8 cellular contexts compared by ENCODE assay signal in genomic region chr14:73713804-73714655, GRCh38. TPM values are rescaled to one million over a fixed set of nuclear protein-coding genes. Genes with fewer than 3 reads are reported as not detected.
DNase-seq lines count a peak whose midpoint lies in the region; ATAC-seq and TF ChIP-seq lines count a peak whose summit lies in the region.

TSS of gene PNMA1 (minus strand) at chr14:73714384. CDS start at chr14:73713639, 745 bp downstream.

- H3K9me3 ChIP-seq in trophoblast cell (ENCODE audit: insufficient read depth, low read depth, low read length) (no peaks in the 10 kb centered on the region), tibial artery (no peaks in the 10 kb centered on the region)

- DNase-seq in NCI-H1417 (lab: John Stamatoyannopoulos, UW) (peak; percentile 90 to 98 (median 97)), T follicular helper cell (ENCODE audit: low read depth) (peak; percentile 81), Right ventricle myocardium superior (peak; percentile 91), trophoblast cell (peak; percentile 85 to 92), tibial artery (peak; percentile 89 to 95)
- DNase-seq in activated naive CD8-positive, alpha-beta T cell treated with anti-CD3 and anti-CD28 coated beads, Interleukin-2, amount 50 U/mL, for 24 hours, result peak; percentile 91

- peak within 1 kb of the TSS; percentile 39 for H4K8ac ChIP-seq in trophoblast cell (ENCODE audit: low read depth, low read length)

- peaks cover 11% of the 10 kb centered on the region for H3K36me3 Mint-ChIP-seq in activated naive CD8-positive, alpha-beta T cell treated with anti-CD3 and anti-CD28 coated beads, Interleukin-2, amount 50 U/mL, for 24 hours (ENCODE audit: low read depth)

- peak within 1 kb of the TSS; percentile 13 for H2BK12ac ChIP-seq in trophoblast cell (ENCODE audit: low read length)

- no CpG with 5 or more reads among the region's 113 CpGs for WGBS in trophoblast cell (ENCODE audit: extremely low coverage, insufficient coverage, insufficient read length)

- H3K9me3 Mint-ChIP-seq in activated naive CD8-positive, alpha-beta T cell treated with anti-CD3 and anti-CD28 coated beads, Interleukin-2, amount 50 U/mL, for 24 hours, result no peaks in the 10 kb centered on the region

- H3K4ac ChIP-seq in trophoblast cell (ENCODE audit: low read depth, low read length), result peak within 1 kb of the TSS; percentile 59

- H3K4me1 ChIP-seq in trophoblast cell (ENCODE audit: control insufficient read depth in 1 of 2, insufficient read depth in 2 of 2, low read length in 2 of 2), result peaks cover 12 to 21% of the 10 kb centered on the region in 2 experiments
- peaks cover 0 to 43% (median 30%) of the 10 kb centered on the region in 4 donors for H3K4me1 ChIP-seq in tibial artery

- H3K4me1 Mint-ChIP-seq in activated naive CD8-positive, alpha-beta T cell treated with anti-CD3 and anti-CD28 coated beads, Interleukin-2, amount 50 U/mL, for 24 hours, result peaks cover 28% of the 10 kb centered on the region

- H3K27me3 ChIP-seq in trophoblast cell (ENCODE audit: insufficient read depth, low read length) (no peaks in the 10 kb centered on the region), tibial artery (no peaks in the 10 kb centered on the region)

- intact Hi-C loops in Right ventricle myocardium superior (cut with DNase I), result no loop called here
- intact Hi-C loops in tibial artery (cut with DNase I; ENCODE audit: low total_unique reads), result loop anchor here (5.0 kb wide), 1 partner anchor 72 kb away; the partner anchor contains the start of gene DNAL1

- peak within 1 kb of the TSS; percentile 87 for H4K91ac ChIP-seq in trophoblast cell (ENCODE audit: low read depth, low read length)

- peak within 1 kb of the TSS; percentile 25 for H3K14ac ChIP-seq in trophoblast cell (ENCODE audit: low read length)

- H3K9ac ChIP-seq in trophoblast cell (ENCODE audit: low read length), result peak within 1 kb of the TSS; percentile 52

- H3K27ac ChIP-seq in trophoblast cell (ENCODE audit: low read depth, low read length) (peak within 1 kb of the TSS; percentile 70), tibial artery (peak within 1 kb of the TSS; percentile 97 to 99)

- H2AK5ac ChIP-seq in trophoblast cell (ENCODE audit: low read length), result no peak within 1 kb of the TSS

- peak; percentile 40 for TF ChIP-seq POLR2A in GM10847 (IDR thresholded peaks at IDR 0.05; ENCODE audit: extremely low read depth, insufficient read length)

- peak; percentile 76 for ATAC-seq in HG02678 (IDR thresholded peaks at IDR 0.05; ENCODE audit: unreplicated experiment)
- ATAC-seq in activated naive CD8-positive, alpha-beta T cell treated with anti-CD3 and anti-CD28 coated beads, Interleukin-2, amount 50 U/mL, for 24 hours, result peak; percentile 76
- peak; percentile 94 for ATAC-seq in Right ventricle myocardium superior (ENCODE audit: poor library complexity)

- H2AFZ ChIP-seq in trophoblast cell (ENCODE audit: insufficient read depth, low read length, poor library complexity), result peak within 1 kb of the TSS; percentile 71

- H3K4me2 ChIP-seq in trophoblast cell (ENCODE audit: low read length), result peak within 1 kb of the TSS; percentile 62

- peak within 1 kb of the TSS; percentile 95 for H3K4me3 Mint-ChIP-seq in activated naive CD8-positive, alpha-beta T cell treated with anti-CD3 and anti-CD28 coated beads, Interleukin-2, amount 50 U/mL, for 24 hours

- H3K27me3 Mint-ChIP-seq in activated naive CD8-positive, alpha-beta T cell treated with anti-CD3 and anti-CD28 coated beads, Interleukin-2, amount 50 U/mL, for 24 hours, result no peaks in the 10 kb centered on the region

- peak within 1 kb of the TSS; percentile 96 for H3K27ac Mint-ChIP-seq in activated naive CD8-positive, alpha-beta T cell treated with anti-CD3 and anti-CD28 coated beads, Interleukin-2, amount 50 U/mL, for 24 hours

- H3K23ac ChIP-seq in trophoblast cell (ENCODE audit: low read length), result no peak within 1 kb of the TSS

- H3K36me3 ChIP-seq in trophoblast cell (ENCODE audit: control insufficient read depth in 1 of 2, insufficient read depth in 2 of 2, low read length in 2 of 2) (peaks cover 18 to 21% of the 10 kb centered on the region in 2 experiments), tibial artery (peaks cover 0 to 26% (median 11%) of the 10 kb centered on the region in 3 donors)

- H2BK5ac ChIP-seq in trophoblast cell (ENCODE audit: low read depth, low read length, poor library complexity), result peak within 1 kb of the TSS; percentile 47

- peaks cover 7% of the 10 kb centered on the region for H3K79me2 ChIP-seq in trophoblast cell (ENCODE audit: control insufficient read depth, insufficient read depth, low read length, poor library complexity)

- peaks cover 7% of the 10 kb centered on the region for H3K79me1 ChIP-seq in trophoblast cell (ENCODE audit: low read length)

- H4K12ac ChIP-seq in trophoblast cell (ENCODE audit: low read depth, low read length), result peak within 1 kb of the TSS; percentile 1

- peak within 1 kb of the TSS; percentile 63 for H3K18ac ChIP-seq in trophoblast cell (ENCODE audit: low read length)

- H2BK120ac ChIP-seq in trophoblast cell (ENCODE audit: insufficient read depth, low read length, poor library complexity), result peak within 1 kb of the TSS; percentile 69

- H3K4me3 ChIP-seq in trophoblast cell (ENCODE audit: low read depth, low read length), result peak within 1 kb of the TSS; percentile 82
- peak within 1 kb of the TSS; percentile 91 to 98 for H3K4me3 ChIP-seq in tibial artery

- TF ChIP-seq CTCF in tibial artery (IDR thresholded peaks at IDR 0.05), result no peak

RNA-seq across cellular contexts. Expression of gene PNMA1, which starts in this region (rescaled TPM):
- total RNA-seq in Right ventricle myocardium superior, result 12.9 TPM
- polyA plus RNA-seq in trophoblast cell (2013), result 19.1 and 19.3 TPM in 2 replicates

Comparison
In these comparisons a context has a peak if more than half of its experiments do, and no peak if none do; other contexts are left out.
1. Peak in every context shown above with its lines: DNase-seq, ATAC-seq, H3K4me3 ChIP-seq and H3K27ac ChIP-seq.